9 cellular contexts compared by ENCODE assay signal in genomic region chrX:149539283-149540132, GRCh38. TPM values are rescaled to one million over a fixed set of nuclear protein-coding genes. Genes with fewer than 3 reads are reported as not detected.
DNase-seq lines count a peak whose midpoint lies in the region; ATAC-seq and TF ChIP-seq lines count a peak whose summit lies in the region.
"Had no signal": no experiment of that assay in that cellular context is flagged by ENCODE, and none has a peak within 500 bp of the region (broad histone marks: within the 10 kb centered on the region; RNA-seq: fewer than 3 reads in every experiment).

No MANE protein-coding gene starts in this region.

- H3K4me2 ChIP-seq in BLaER1 treated with 17β-estradiol and CSF1 and Interleukin-3, amounts not matched to agents 10 nM and 100 nM: peak overlapping the region; percentile 59 to 76 (median 66)

- H4K20me1 ChIP-seq in BLaER1 treated with 17β-estradiol and CSF1 and Interleukin-3, amounts not matched to agents 10 nM and 100 nM: peaks cover 0 to 2% (median 0%) of the 10 kb centered on the region in 11 experiments; a peak in 2 of 22 replicates

- TF ChIP-seq CTCF in lower leg skin (IDR thresholded peaks at IDR 0.05): no peak

- no peak for TF ChIP-seq POLR2A in lower leg skin (IDR thresholded peaks at IDR 0.05)

- DNase-seq in NCI-H748 treated with DMSO at 0.1 percent for 48 hours (lab: John Stamatoyannopoulos, UW) (peak; percentile 88), dermis microvascular lymphatic vessel endothelial cell (ENCODE audit: low read depth in 2 of 2) (peak; percentile 78 to 91), lower leg skin (ENCODE audit: low spot score in 2 of 2) (peak; percentile 88 to 97)
- peak; percentile 86 to 88 for DNase-seq in activated CD4-positive, alpha-beta T cell treated with anti-CD3 and anti-CD28 coated beads, Interleukin-2, amount 50 U/mL, for 4 hours
- DNase-seq in stimulated activated CD4-positive, alpha-beta T cell treated with anti-CD3 and anti-CD28 coated beads, Interleukin-4, amount 100 ng/mL, for 48 hours (ENCODE audit: low read depth in 2 of 2): peak; percentile 51 to 77

- H3K36me3 ChIP-seq in BLaER1 treated with 17β-estradiol and CSF1 and Interleukin-3, amounts not matched to agents 10 nM and 100 nM: peaks cover 0 to 3% (median 0%) of the 10 kb centered on the region in 11 experiments; a peak in 1 of 22 replicates

- ATAC-seq in GM19395 (IDR thresholded peaks at IDR 0.05; ENCODE audit: unreplicated experiment): peak; percentile 48
- ATAC-seq in HG03521 (IDR thresholded peaks at IDR 0.05; ENCODE audit: unreplicated experiment): peak; percentile 30

- peaks cover 5 to 23% (median 10%) of the 10 kb centered on the region in 10 experiments; a peak in 12 of 20 replicates for H3K4me1 ChIP-seq in BLaER1 treated with 17β-estradiol and CSF1 and Interleukin-3, amounts not matched to agents 10 nM and 100 nM

- H3K27ac ChIP-seq in BLaER1 treated with 17β-estradiol and CSF1 and Interleukin-3, amounts not matched to agents 10 nM and 100 nM: peak overlapping the region in 10 of 11 experiments; percentile 47 to 75 (median 62); a peak in 17 of 22 replicates

- H3K4me3 ChIP-seq in BLaER1 treated with 17β-estradiol and CSF1 and Interleukin-3, amounts not matched to agents 10 nM and 100 nM: peak overlapping the region; percentile 46 to 69 (median 60)
- H3K4me3 ChIP-seq in lower leg skin (ENCODE audit: low read depth, poor library complexity, severe bottlenecking): no peak overlapping the region

- 0 to 42% methylated on average over 25 to 33 of the region's 34 CpGs for WGBS in lower leg skin, 2 donors

- H3K27me3 ChIP-seq in BLaER1 treated with 17β-estradiol and CSF1 and Interleukin-3, amounts not matched to agents 10 nM and 100 nM: peaks cover 0 to 16% (median 5%) of the 10 kb centered on the region in 11 experiments; a peak in 11 of 22 replicates

- peaks cover 0 to 10% (median 0%) of the 10 kb centered on the region in 11 experiments; a peak in 7 of 22 replicates for H3K9me3 ChIP-seq in BLaER1 treated with 17β-estradiol and CSF1 and Interleukin-3, amounts not matched to agents 10 nM and 100 nM (replicated peaks in 1 of 11)

- intact Hi-C loops in lower leg skin (cut with DNase I; ENCODE audit: low total_unique reads): no loop called here

- peak overlapping the region in 10 of 11 experiments; percentile 58 to 74 (median 67); a peak in 18 of 22 replicates for H3K9ac ChIP-seq in BLaER1 treated with 17β-estradiol and CSF1 and Interleukin-3, amounts not matched to agents 10 nM and 100 nM

RNA-seq across cellular contexts. Expression of gene EOLA1, which starts 1.3 kb away (rescaled TPM):
- 13.8 and 13.9 TPM in 2 replicates for total RNA-seq in dermis microvascular lymphatic vessel endothelial cell
- 10 to 100 TPM in 3 of 4 donors, 1 to 10 TPM in 1; 3.9 to 13.4 (median 11.5) TPM for total RNA-seq in lower leg skin

RNA-seq across cellular contexts. Expression of gene HSFX3, which starts 10.2 kb away (rescaled TPM):
- total RNA-seq in dermis microvascular lymphatic vessel endothelial cell (not detected in 2 replicates), lower leg skin (not detected)
- total RNA-seq: T-helper 2 cell treated with Interferon-gamma antibody and Interleukin-4, amounts not matched to agents 100 ng/mL and 5 ng/mL, for 36 hours had no signal

RNA-seq across cellular contexts. Expression of gene IDS, which starts 34.4 kb away (rescaled TPM):
- total RNA-seq in dermis microvascular lymphatic vessel endothelial cell (12.8 and 25.7 TPM in 2 replicates), lower leg skin (10 to 100 TPM; 57.2 to 79.5 (median 70.7) TPM)

RNA-seq across cellular contexts. Expression of gene MAGEA9B, which starts 47.8 kb away (rescaled TPM):
- total RNA-seq in dermis microvascular lymphatic vessel endothelial cell: not detected in 2 replicates
- not detected for total RNA-seq in lower leg skin
- total RNA-seq: T-helper 2 cell treated with Interferon-gamma antibody and Interleukin-4, amounts not matched to agents 100 ng/mL and 5 ng/mL, for 36 hours had no signal

RNA-seq across cellular contexts. Expression of gene HSFX2, which starts 55.6 kb away (rescaled TPM):
- total RNA-seq in dermis microvascular lymphatic vessel endothelial cell (0.25 and 0.26 TPM in 2 replicates), lower leg skin (not detected)
- total RNA-seq: T-helper 2 cell treated with Interferon-gamma antibody and Interleukin-4, amounts not matched to agents 100 ng/mL and 5 ng/mL, for 36 hours had no signal
